Comparison of ENCODE assay signal across 15 cellular contexts in genomic region chr6:6001443-6001842, GRCh38. TPM values are rescaled to one million over a fixed set of nuclear protein-coding genes. Genes with fewer than 3 reads are reported as not detected.
DNase-seq lines count a peak whose midpoint lies in the region; ATAC-seq and TF ChIP-seq lines count a peak whose summit lies in the region.
"Had no signal": no experiment of that assay in that cellular context is flagged by ENCODE, and none has a peak within 500 bp of the region (broad histone marks: within the 10 kb centered on the region; RNA-seq: fewer than 3 reads in every experiment).

No MANE protein-coding gene starts in this region.

- H3K4me3 Mint-ChIP-seq in CD8-positive, alpha-beta T cell: peak overlapping the region; percentile 9
- H3K4me3 Mint-ChIP-seq in H9 (peak overlapping the region; percentile 52 to 87; a peak in 3 of 5 replicates), nephron (peak overlapping the region; percentile 7 to 60 (median 42))

- no peaks in the 10 kb centered on the region for H3K79me2 ChIP-seq in H9 (ENCODE audit: insufficient read depth, low read length)

- no peak overlapping the region for H2BK120ac ChIP-seq in H9 (ENCODE audit: low read depth, low read length, poor library complexity, severe bottlenecking)

- no peak overlapping the region for H2AFZ ChIP-seq in H9 (ENCODE audit: low read length)

- H3K36me3 Mint-ChIP-seq in CD8-positive, alpha-beta T cell: peaks cover 3% of the 10 kb centered on the region
- H3K36me3 Mint-ChIP-seq in H9 (ENCODE audit: insufficient read depth in 1 of 3, low read depth in 3 of 3) (no peaks in the 10 kb centered on the region), nephron (ENCODE audit: low read depth) (no peaks in the 10 kb centered on the region)

- intact Hi-C loops in CD8-positive, alpha-beta T cell (cut with DNase I, micrococcal nuclease): loop anchor here (10.0 kb wide), 3 partner anchors 337 to 1227 kb away; partner anchors contain the start of gene CDYL (in 1 of the 2)
- intact Hi-C loops in ovary (cut with DNase I): no loop called here

- no peak for TF ChIP-seq CTCF in CD8-positive, alpha-beta T cell (IDR thresholded peaks at IDR 0.05)
- TF ChIP-seq CTCF in H9 (conservative IDR thresholded peaks at IDR 0.05): no peak
- TF ChIP-seq CTCF in nephron (IDR thresholded peaks at IDR 0.05; ENCODE audit: unreplicated experiment in 3 of 3): no peak
- TF ChIP-seq CTCF in ovary (IDR thresholded peaks at IDR 0.05): no peak

- H4K20me1 ChIP-seq in H9 (ENCODE audit: control insufficient read depth, insufficient read depth, insufficient read length): no peaks in the 10 kb centered on the region

- no peak overlapping the region for H3K4me3 ChIP-seq in CD8-positive, alpha-beta T cell (ENCODE audit: low read depth, low read length)
- H3K4me3 ChIP-seq in ovary: no peak overlapping the region
- H3K4me3 ChIP-seq: colonic mucosa, testis had no signal

- no peaks in the 10 kb centered on the region for H3K9me3 ChIP-seq in CD8-positive, alpha-beta T cell (ENCODE audit: low read length)
- H3K9me3 ChIP-seq in H9 (ENCODE audit: control insufficient read depth, low read depth, low read length) (no peaks in the 10 kb centered on the region), ovary (peaks cover 0 to 9% of the 10 kb centered on the region in 2 donors)
- H3K9me3 ChIP-seq: colonic mucosa, testis had no signal

- no peak overlapping the region for H4K8ac ChIP-seq in H9 (replicated peaks; ENCODE audit: insufficient read length, low read depth, low read length)

- no peak for DNase-seq in CD8-positive, alpha-beta T cell
- no peak for DNase-seq in H9
- peak; percentile 11 for DNase-seq in cerebellum (ENCODE audit: low spot score)
- no peak for DNase-seq in DMS153 (lab: John Stamatoyannopoulos, UW)
- no peak for DNase-seq in stimulated activated naive CD4-positive, alpha-beta T cell treated with Interleukin-2 at 50 U/mL for 16 hours (lab: John Stamatoyannopoulos, UW)
- DNase-seq in SHP77 treated with DMSO at 0.1 percent for 48 hours (lab: John Stamatoyannopoulos, UW): no peak
- DNase-seq in ovary: no peak
- DNase-seq: activated CD4-positive, alpha-beta T cell treated with anti-CD3 and anti-CD28 coated beads, Interleukin-2, amount 50 U/mL, for 1 hour; colonic mucosa; erythroblast; IMR-90; NCI-H2029 treated with DMSO at 0.1 percent for 48 hours; NCI-H510A treated with DMSO at 0.1 percent for 48 hours; testis had no signal

- no peak overlapping the region for H3K9ac ChIP-seq in H9 (ENCODE audit: extremely low read depth, insufficient read length, low read length)

- H3K27me3 ChIP-seq in CD8-positive, alpha-beta T cell (ENCODE audit: insufficient read depth, low read length): peaks cover 96% of the 10 kb centered on the region
- H3K27me3 ChIP-seq in H9 (ENCODE audit: insufficient read depth, low read length) (peaks cover 97% of the 10 kb centered on the region), ovary (no peaks in the 10 kb centered on the region)

- no peak overlapping the region for H4K5ac ChIP-seq in H9 (ENCODE audit: insufficient read length, low read depth, low read length)

- CTCF ChIA-PET in CD8-positive, alpha-beta T cell (lab: Charles Lee): interaction anchor here (3.0 kb wide), 1 partner anchor 530 kb away, joined by 10 read pairs; no protein-coding TSS in a partner anchor

- H2AK5ac ChIP-seq in H9 (ENCODE audit: insufficient read length, low read length): no peak overlapping the region

- TF ChIP-seq EP300 in ovary (IDR thresholded peaks at IDR 0.05): no peak

- no peak overlapping the region for H4K91ac ChIP-seq in H9 (ENCODE audit: insufficient read length, low read depth, low read length)

- H3K4me2 ChIP-seq in H9 (ENCODE audit: insufficient read depth, insufficient read length, low read length): peak overlapping the region; percentile 89

- no peak overlapping the region for H3K4ac ChIP-seq in H9 (ENCODE audit: low read depth, low read length)

- no peak overlapping the region for H3T11ph ChIP-seq in H9 (ENCODE audit: low read length)

- H3K23me2 ChIP-seq in H9 (ENCODE audit: insufficient read length, low read depth, low read length, poor library complexity, severe bottlenecking): peaks cover 44% of the 10 kb centered on the region

- no peak overlapping the region for H3K56ac ChIP-seq in H9 (ENCODE audit: insufficient read length, low read depth, low read length)

- H3K79me1 ChIP-seq in H9 (ENCODE audit: insufficient read depth, low read depth, low read length, poor library complexity, severe bottlenecking): no peaks in the 10 kb centered on the region

- peaks cover 80% of the 10 kb centered on the region for H3K27me3 Mint-ChIP-seq in CD8-positive, alpha-beta T cell (ENCODE audit: low read depth)
- H3K27me3 Mint-ChIP-seq in H9 (ENCODE audit: low read depth): peaks cover 100% of the 10 kb centered on the region
- H3K27me3 Mint-ChIP-seq in nephron (ENCODE audit: low read depth): peaks cover 100% of the 10 kb centered on the region

- no peak overlapping the region for H3K14ac ChIP-seq in H9 (ENCODE audit: insufficient read depth, low read length)

- H2BK20ac ChIP-seq in H9 (ENCODE audit: low read depth, low read length, poor library complexity, severe bottlenecking): no peak overlapping the region

- no peak overlapping the region for H2BK5ac ChIP-seq in H9 (ENCODE audit: insufficient read length, low read length)

- H2BK15ac ChIP-seq in H9 (ENCODE audit: low read depth, low read length): no peak overlapping the region

- H3K4me1 Mint-ChIP-seq in CD8-positive, alpha-beta T cell (ENCODE audit: low read depth): peaks cover 67% of the 10 kb centered on the region
- peaks cover 57 to 77% of the 10 kb centered on the region in 2 experiments for H3K4me1 Mint-ChIP-seq in H9
- peaks cover 49% of the 10 kb centered on the region for H3K4me1 Mint-ChIP-seq in nephron

- no peak overlapping the region for H2BK12ac ChIP-seq in H9 (ENCODE audit: insufficient read length, low read depth, low read length)

- no peak for TF ChIP-seq POLR2A in ovary (IDR thresholded peaks at IDR 0.05)

- no peak overlapping the region for H3K23ac ChIP-seq in H9 (ENCODE audit: insufficient read length, low read depth, low read length)

- peaks cover 63% of the 10 kb centered on the region for H3K4me1 ChIP-seq in CD8-positive, alpha-beta T cell (ENCODE audit: insufficient read depth, low read length)
- peaks cover 7% of the 10 kb centered on the region for H3K4me1 ChIP-seq in H9 (ENCODE audit: insufficient read depth, low read length)
- peaks cover 2% of the 10 kb centered on the region for H3K4me1 ChIP-seq in ovary (ENCODE audit: insufficient read depth)

- H3K18ac ChIP-seq in H9 (ENCODE audit: insufficient read length, low read depth, low read length): no peak overlapping the region

- no CpG with 5 or more reads among the region's 10 CpGs for WGBS in H9 (ENCODE audit: extremely low coverage, insufficient read length, low lambda C conversion rate)
- WGBS in ovary, 3 donors: 47 to 54% (median 51%) methylated on average over 10 of the region's 10 CpGs

- POLR2A ChIA-PET in CD8-positive, alpha-beta T cell (lab: Charles Lee): interaction anchor here (0.5 kb wide), 1 partner anchor 249 kb away, joined by 3 read pairs; no protein-coding TSS in a partner anchor

- no peak for ATAC-seq in CD8-positive, alpha-beta T cell

- no peaks in the 10 kb centered on the region for H3K9me3 Mint-ChIP-seq in CD8-positive, alpha-beta T cell
- H3K9me3 Mint-ChIP-seq in H9 (peaks cover 0 to 13% of the 10 kb centered on the region in 2 experiments; a peak in 2 of 5 replicates), nephron (no peaks in the 10 kb centered on the region)

- no peak overlapping the region for H3K27ac ChIP-seq in CD8-positive, alpha-beta T cell (ENCODE audit: low read depth, low read length)
- H3K27ac ChIP-seq in H9 (ENCODE audit: insufficient read length, low read depth, low read length): no peak overlapping the region
- no peak overlapping the region for H3K27ac ChIP-seq in ovary
- H3K27ac ChIP-seq: colonic mucosa, testis had no signal

- no peaks in the 10 kb centered on the region for H3K36me3 ChIP-seq in CD8-positive, alpha-beta T cell (ENCODE audit: insufficient read depth, low read length)
- H3K36me3 ChIP-seq in ovary: no peaks in the 10 kb centered on the region
- H3K36me3 ChIP-seq: colonic mucosa had no signal

- H3K27ac Mint-ChIP-seq in CD8-positive, alpha-beta T cell: no peak overlapping the region
- no peak overlapping the region for H3K27ac Mint-ChIP-seq in H9
- no peak overlapping the region for H3K27ac Mint-ChIP-seq in nephron

RNA-seq across cellular contexts. Expression of gene NRN1, which starts 5.3 kb away (rescaled TPM):
- under 1 TPM in 1 of 2 experiments, not detected in 1; 0.57 TPM for total RNA-seq in CD8-positive, alpha-beta T cell
- total RNA-seq in H9 (2021): not detected in 2 replicates
- total RNA-seq in cerebellum: 55.1 TPM
- total RNA-seq in ovary: 1 to 10 TPM; 1.8 to 9.6 (median 4.0) TPM
- polyA plus RNA-seq in ovary: 10 to 100 TPM in 1 of 2 donors, 1 to 10 TPM in 1; 9.4 to 31.9 TPM
- total RNA-seq: IMR-90 had no signal
- polyA plus RNA-seq: IMR-90 had no signal

Comparison
In these comparisons a context has a peak if more than half of its experiments do, and no peak if none do; other contexts are left out.
1. H3K4me3 Mint-ChIP-seq: peak in every context shown above with its lines; median percentile 70 in H9; 42 in nephron; 9 in CD8-positive, alpha-beta T cell.
2. intact Hi-C loops: an anchor here in CD8-positive, alpha-beta T cell (10.0 kb wide); none called in ovary.